In the genomic region with DNA sequence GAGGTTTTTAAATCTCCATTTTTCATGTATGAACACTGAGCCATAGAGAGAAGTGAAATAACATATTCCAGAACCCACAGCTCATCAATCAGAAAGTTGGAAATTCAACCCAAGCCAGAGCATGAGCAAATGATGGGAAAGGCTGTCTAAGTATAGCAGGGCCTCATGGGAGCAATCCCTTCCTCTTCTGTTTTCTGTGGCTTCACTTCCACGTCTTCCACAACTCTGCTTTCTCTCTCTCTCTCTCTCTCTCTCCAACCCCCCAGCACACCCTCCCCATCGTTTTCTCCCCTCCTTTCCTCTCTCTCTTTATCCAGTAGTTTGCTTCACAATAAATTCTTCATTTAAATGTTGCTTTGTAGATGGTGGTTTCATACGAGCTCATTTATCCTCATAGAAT, we compare ENCODE assay signal across 27 cellular contexts. TPM values are rescaled to one million over a fixed set of nuclear protein-coding genes. Genes with fewer than 3 reads are reported as not detected.
"Had no signal": no experiment of that assay in that cellular context is flagged by ENCODE, and none has a peak within 500 bp of the region (broad histone marks: within the 10 kb centered on the region; RNA-seq: fewer than 3 reads in every experiment).

No MANE protein-coding gene starts in this region.

- ATAC-seq: mucosa of descending colon; naive thymus-derived CD8-positive, alpha-beta T cell; pancreas; right lobe of liver; stimulated activated memory B cell treated with anti-CD40 and anti-IgM and Interleukin-4, amounts not matched to agents 10 μg/mL and 1 μg/mL and 100 μg/mL, for 72 hours had no signal

- FAIRE-seq: endothelial cell of umbilical vein, keratinocyte had no signal

- H3K27me3 ChIP-seq: pancreas, right lobe of liver, tibial artery, upper lobe of left lung, uterus had no signal

- H3K9me3 ChIP-seq: mucosa of descending colon, pancreas, right lobe of liver, tibial artery, upper lobe of left lung, uterus had no signal

- H3K36me3 ChIP-seq: pancreas, right lobe of liver, tibial artery, upper lobe of left lung, uterus had no signal

- H3K27ac ChIP-seq: coronary artery, pancreas, right lobe of liver, tibial artery, upper lobe of left lung, uterus had no signal

- H3K4me1 ChIP-seq: pancreas, tibial artery, upper lobe of left lung, uterus had no signal

- DNase-seq: effector CD4-positive, alpha-beta T cell; endodermal cell; erythroblast; immature natural killer cell; mucosa of descending colon; naive thymus-derived CD8-positive, alpha-beta T cell; nucleus accumbens; pancreas; right lobe of liver; stimulated activated CD4-positive, alpha-beta T cell treated with anti-CD3 and anti-CD28 coated beads, Interleukin-4, amount 100 ng/mL, for 24 hours; tibial artery; upper lobe of left lung; uterus had no signal

- H3K4me3 ChIP-seq: coronary artery, mucosa of descending colon, pancreas, right lobe of liver, tibial artery, upper lobe of left lung, uterus had no signal

RNA-seq across cellular contexts. Expression of gene TMEM207, which starts 49.5 kb away (rescaled TPM):
- total RNA-seq: chondrocyte; dermis microvascular lymphatic vessel endothelial cell; endodermal cell; endothelial cell of umbilical vein; frontal cortex; glomerular endothelial cell; liver; lung microvascular endothelial cell; mesenteric fat pad; mucosa of descending colon; naive thymus-derived CD8-positive, alpha-beta T cell; neural crest cell; pancreas; progenitor cell of endocrine pancreas; right lobe of liver; temporal lobe; upper lobe of left lung; uterus had no signal
- polyA plus RNA-seq: endothelial cell of umbilical vein; immature natural killer cell; keratinocyte; liver; naive thymus-derived CD8-positive, alpha-beta T cell; pancreas had no signal
